In the genomic region with DNA sequence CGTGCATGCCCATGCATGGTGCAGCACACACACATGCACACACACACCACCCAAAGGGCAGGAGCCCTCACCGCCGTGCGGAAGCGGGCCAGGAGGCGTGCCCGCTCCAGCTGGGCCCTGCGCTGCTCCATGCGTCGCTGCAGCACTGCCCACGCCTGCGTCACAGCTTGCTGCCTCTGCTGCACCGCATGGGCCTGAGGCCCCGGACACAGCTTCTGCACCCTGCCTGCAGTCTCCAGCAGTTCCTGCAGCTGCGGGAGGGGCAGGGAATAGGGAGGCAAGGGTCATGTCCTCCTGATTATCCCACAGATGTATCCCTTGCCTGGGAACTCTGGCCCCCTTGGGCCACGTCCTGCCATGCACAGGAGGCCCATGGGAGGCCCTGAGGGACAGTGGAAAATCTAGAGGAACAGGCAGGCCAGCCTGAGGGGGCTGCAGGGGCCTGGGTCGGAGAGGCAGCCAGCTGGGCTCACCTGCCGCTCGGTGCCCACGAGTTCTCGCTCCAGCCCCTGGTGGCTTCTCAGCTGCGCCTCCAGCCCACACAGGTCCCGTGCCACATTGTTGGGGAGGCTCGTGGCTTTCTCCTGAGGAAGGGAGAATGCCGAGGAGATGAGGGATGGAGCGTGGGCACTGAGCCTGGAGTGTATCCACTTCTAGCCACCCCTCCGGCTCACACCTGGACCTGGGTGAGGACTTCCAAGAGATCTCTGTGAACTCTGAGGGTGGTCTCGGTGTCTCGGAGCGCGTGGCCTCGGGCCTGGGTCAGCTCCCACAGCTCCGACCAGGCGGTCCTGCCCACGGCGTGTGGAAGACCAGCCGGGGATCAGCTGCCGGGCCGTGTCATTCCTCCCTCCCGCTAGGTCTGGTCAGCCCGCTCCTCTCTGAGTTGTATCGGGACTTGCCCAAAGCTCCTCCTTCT, we compare ENCODE assay signal across 15 cellular contexts. TPM values are rescaled to one million over a fixed set of nuclear protein-coding genes. Genes with fewer than 3 reads are reported as not detected.
A peak's percentile ranks its signal among the peaks of the same experiment; 100 is the strongest.
DNase-seq lines count a peak whose midpoint lies in the region; ATAC-seq and TF ChIP-seq lines count a peak whose summit lies in the region.
"Had no signal": no experiment of that assay in that cellular context is flagged by ENCODE, and none has a peak within 500 bp of the region (broad histone marks: within the 10 kb centered on the region; RNA-seq: fewer than 3 reads in every experiment).

No MANE protein-coding gene starts in this region.

- H3K36me3 ChIP-seq in thyroid gland = no peaks in the 10 kb centered on the region

- H3K36me3 Mint-ChIP-seq in activated CD8-positive, alpha-beta memory T cell treated with anti-CD3 and anti-CD28 coated beads, Interleukin-2, amount 10 ng/mL, durations not matched to agents 7 days and 5 days = no peaks in the 10 kb centered on the region
- no peaks in the 10 kb centered on the region for H3K36me3 Mint-ChIP-seq in activated naive CD8-positive, alpha-beta T cell treated with anti-CD3 and anti-CD28 coated beads, Interleukin-2, amount 50 U/mL, for 24 hours (ENCODE audit: low read depth)
- no peaks in the 10 kb centered on the region for H3K36me3 Mint-ChIP-seq in neural crest cell (ENCODE audit: low read depth)

- DNase-seq in activated CD8-positive, alpha-beta memory T cell treated with anti-CD3 and anti-CD28 coated beads, Interleukin-2, amount 10 ng/mL, durations not matched to agents 7 days and 5 days = no peak
- DNase-seq in activated CD8-positive, alpha-beta memory T cell treated with anti-CD3 and anti-CD28 coated beads, Interleukin-2, amount 50 U/mL, for 48 hours = no peak
- DNase-seq in RWPE1 (ENCODE audit: low spot score) = no peak
- DNase-seq in activated naive CD8-positive, alpha-beta T cell treated with anti-CD3 and anti-CD28 coated beads, Interleukin-2, amount 50 U/mL, for 24 hours = no peak
- no peak for DNase-seq in neural crest cell (ENCODE audit: low read depth, low spot score)
- DNase-seq in G401 (ENCODE audit: low spot score) = no peak
- DNase-seq in thyroid gland = no peak
- DNase-seq: C1 segment of cervical spinal cord; DMS53; GM23248; NCI-H1930; NK-92 treated with Interleukin-12 subunit alpha and Interleukin-12 subunit beta, amount 100 ng/mL, for 24 hours had no signal

- no peaks in the 10 kb centered on the region for H3K27me3 ChIP-seq in thyroid gland

- POLR2A ChIA-PET in RWPE1 (lab: Yijun Ruan, JAX; ENCODE audit: low non-redundant PET) = interaction anchor here (1.2 kb wide), 1 partner anchor 25 kb away, joined by 4 read pairs; no protein-coding TSS in a partner anchor

- no peak overlapping the region for H3K4me3 Mint-ChIP-seq in activated CD8-positive, alpha-beta memory T cell treated with anti-CD3 and anti-CD28 coated beads, Interleukin-2, amount 10 ng/mL, durations not matched to agents 7 days and 5 days
- no peak overlapping the region for H3K4me3 Mint-ChIP-seq in activated naive CD8-positive, alpha-beta T cell treated with anti-CD3 and anti-CD28 coated beads, Interleukin-2, amount 50 U/mL, for 24 hours
- peak overlapping the region; percentile 29 for H3K4me3 Mint-ChIP-seq in neural crest cell

- peaks cover 17% of the 10 kb centered on the region for H3K4me1 Mint-ChIP-seq in activated CD8-positive, alpha-beta memory T cell treated with anti-CD3 and anti-CD28 coated beads, Interleukin-2, amount 10 ng/mL, durations not matched to agents 7 days and 5 days
- peaks cover 7% of the 10 kb centered on the region for H3K4me1 Mint-ChIP-seq in activated naive CD8-positive, alpha-beta T cell treated with anti-CD3 and anti-CD28 coated beads, Interleukin-2, amount 50 U/mL, for 24 hours
- peaks cover 16% of the 10 kb centered on the region for H3K4me1 Mint-ChIP-seq in neural crest cell

- in situ Hi-C loops in G401 (cut with HindIII; ENCODE audit: low sequenced_read_pairs) = no loop called here

- TF ChIP-seq POLR2A in thyroid gland (IDR thresholded peaks at IDR 0.05) = no peak

- H3K4me3 ChIP-seq in thyroid gland (replicated peaks in 1 of 3) = no peak overlapping the region
- H3K4me3 ChIP-seq: GM23248 had no signal

- no peaks in the 10 kb centered on the region for H3K9me3 ChIP-seq in thyroid gland

- ATAC-seq in activated CD8-positive, alpha-beta memory T cell treated with anti-CD3 and anti-CD28 coated beads, Interleukin-2, amount 10 ng/mL, durations not matched to agents 7 days and 5 days = no peak
- no peak for ATAC-seq in activated naive CD8-positive, alpha-beta T cell treated with anti-CD3 and anti-CD28 coated beads, Interleukin-2, amount 50 U/mL, for 24 hours
- no peak for ATAC-seq in HG03460 (IDR thresholded peaks at IDR 0.05; ENCODE audit: unreplicated experiment)

- 92 to 95% methylated on average over 29 to 40 of the region's 42 CpGs for WGBS in thyroid gland, 2 donors

- H3K27me3 Mint-ChIP-seq in activated CD8-positive, alpha-beta memory T cell treated with anti-CD3 and anti-CD28 coated beads, Interleukin-2, amount 10 ng/mL, durations not matched to agents 7 days and 5 days = no peaks in the 10 kb centered on the region
- no peaks in the 10 kb centered on the region for H3K27me3 Mint-ChIP-seq in activated naive CD8-positive, alpha-beta T cell treated with anti-CD3 and anti-CD28 coated beads, Interleukin-2, amount 50 U/mL, for 24 hours
- H3K27me3 Mint-ChIP-seq in neural crest cell (ENCODE audit: low read depth) = no peaks in the 10 kb centered on the region

- H3K27ac Mint-ChIP-seq in activated CD8-positive, alpha-beta memory T cell treated with anti-CD3 and anti-CD28 coated beads, Interleukin-2, amount 10 ng/mL, durations not matched to agents 7 days and 5 days = peak overlapping the region; percentile 88
- peak overlapping the region; percentile 30 for H3K27ac Mint-ChIP-seq in activated naive CD8-positive, alpha-beta T cell treated with anti-CD3 and anti-CD28 coated beads, Interleukin-2, amount 50 U/mL, for 24 hours
- no peak overlapping the region for H3K27ac Mint-ChIP-seq in neural crest cell (ENCODE audit: unreplicated experiment)

- H3K27ac ChIP-seq in RWPE1 (peak overlapping the region; percentile 9; the same call in 1 of the 2 replicates), thyroid gland (no peak overlapping the region)
- H3K27ac ChIP-seq: GM23248, parathyroid adenoma, VCaP had no signal

- no peak for TF ChIP-seq CTCF in RWPE1 (conservative IDR thresholded peaks at IDR 0.05; ENCODE audit: low read depth)
- TF ChIP-seq CTCF in neural crest cell (conservative IDR thresholded peaks at IDR 0.05) = no peak
- TF ChIP-seq CTCF in thyroid gland (IDR thresholded peaks at IDR 0.05) = no peak

- CTCF ChIA-PET in activated CD8-positive, alpha-beta memory T cell treated with anti-CD3 and anti-CD28 coated beads, Interleukin-2, amount 10 ng/mL, durations not matched to agents 7 days and 5 days (lab: Charles Lee) = interaction anchor here (0.9 to 3.8 kb wide), 9 partner anchors 8 to 98 kb away, joined by 3 to 17 read pairs (median 4); partner anchors contain the start of gene MAPKBP1
- CTCF ChIA-PET in RWPE1 (lab: Yijun Ruan, JAX) = no interaction called here

- no peaks in the 10 kb centered on the region for H3K9me3 Mint-ChIP-seq in activated CD8-positive, alpha-beta memory T cell treated with anti-CD3 and anti-CD28 coated beads, Interleukin-2, amount 10 ng/mL, durations not matched to agents 7 days and 5 days (ENCODE audit: low read depth)
- no peaks in the 10 kb centered on the region for H3K9me3 Mint-ChIP-seq in activated naive CD8-positive, alpha-beta T cell treated with anti-CD3 and anti-CD28 coated beads, Interleukin-2, amount 50 U/mL, for 24 hours
- H3K9me3 Mint-ChIP-seq in neural crest cell = no peaks in the 10 kb centered on the region

- H3K4me1 ChIP-seq in thyroid gland = no peaks in the 10 kb centered on the region
- H3K4me1 ChIP-seq: parathyroid adenoma had no signal

- intact Hi-C loops in thyroid gland (cut with DNase I) = no loop called here

RNA-seq across cellular contexts. Expression of gene SPTBN5, which starts 23.8 kb away (rescaled TPM):
- under 1 TPM; 0.54 to 0.91 TPM for total RNA-seq in activated CD8-positive, alpha-beta memory T cell treated with anti-CD3 and anti-CD28 coated beads, Interleukin-2, amount 10 ng/mL, durations not matched to agents 7 days and 5 days
- total RNA-seq in neural crest cell (0.77 and 1.1 TPM in 2 replicates), thyroid gland (1 to 10 TPM in 3 of 4 donors, under 1 TPM in 1; 0.40 to 2.5 (median 1.8) TPM)
- total RNA-seq in G401 (2014; rRNA removed; shearing (Covaris generic)) = 0.37 and 3.5 TPM in 2 replicates

RNA-seq across cellular contexts. Expression of gene PLA2G4B, which starts 31.4 kb away (rescaled TPM):
- 1 to 10 TPM; 2.8 to 7.7 TPM for total RNA-seq in activated CD8-positive, alpha-beta memory T cell treated with anti-CD3 and anti-CD28 coated beads, Interleukin-2, amount 10 ng/mL, durations not matched to agents 7 days and 5 days
- 5.7 and 8.5 TPM in 2 replicates for total RNA-seq in neural crest cell
- 0.37 and 0.92 TPM in 2 replicates for total RNA-seq in G401 (2014; rRNA removed; shearing (Covaris generic))
- total RNA-seq in thyroid gland = 10 to 100 TPM in 1 of 4 donors, 1 to 10 TPM in 3; 6.2 to 13.0 (median 8.6) TPM

RNA-seq across cellular contexts. Expression of gene JMJD7, which starts 42.1 kb away (rescaled TPM):
- 10 to 100 TPM; 12.0 to 21.9 TPM for total RNA-seq in activated CD8-positive, alpha-beta memory T cell treated with anti-CD3 and anti-CD28 coated beads, Interleukin-2, amount 10 ng/mL, durations not matched to agents 7 days and 5 days
- total RNA-seq in neural crest cell = 14.8 and 16.6 TPM in 2 replicates
- total RNA-seq in G401 (2014; rRNA removed; shearing (Covaris generic)) = 6.7 and 11.8 TPM in 2 replicates
- total RNA-seq in thyroid gland = 10 to 100 TPM; 18.8 to 36.6 (median 28.3) TPM
